Comparison of ENCODE assay signal across 8 cellular contexts in genomic region chr5:173581408-173582197, GRCh38. TPM values are rescaled to one million over a fixed set of nuclear protein-coding genes. Genes with fewer than 3 reads are reported as not detected.
DNase-seq lines count a peak whose midpoint lies in the region; ATAC-seq and TF ChIP-seq lines count a peak whose summit lies in the region.

No MANE protein-coding gene starts in this region.

- no peaks in the 10 kb centered on the region for H3K4me1 ChIP-seq in Panc1 (ENCODE audit: control insufficient read depth, insufficient read depth, low read length)
- no peaks in the 10 kb centered on the region for H3K4me1 ChIP-seq in ascending aorta
- H3K4me1 ChIP-seq in stomach = no peaks in the 10 kb centered on the region

- BruUV-seq in Panc1 (replicated peaks; lab: Mats Ljungman, UMichigan) = no TSS peak

- CTCF ChIA-PET in Panc1 (lab: Charles Lee) = interaction anchor here (0.7 to 1.0 kb wide), 2 partner anchors 186 to 286 kb away, joined by 3 read pairs; no protein-coding TSS in a partner anchor

- POLR2A ChIA-PET in Panc1 (lab: Charles Lee) = no interaction called here

- no peaks in the 10 kb centered on the region for H3K27me3 ChIP-seq in Panc1 (ENCODE audit: control insufficient read depth, insufficient read depth, low read length)
- H3K27me3 ChIP-seq in ascending aorta = no peaks in the 10 kb centered on the region
- H3K27me3 ChIP-seq in stomach = no peaks in the 10 kb centered on the region

- no peak for TF ChIP-seq POLR2A in stomach (IDR thresholded peaks at IDR 0.05)

- DNase-seq in ACHN (peak; percentile 25), Panc1 (ENCODE audit: low read depth, low spot score) (no peak), ascending aorta (ENCODE audit: low spot score in 2 of 2) (no peak), kidney glomerular epithelial cell (lab: John Stamatoyannopoulos, UW) (peak; percentile 1), stomach (peak; percentile 30), GOT3 (lab: John Stamatoyannopoulos, UW) (no peak)

- H3K27ac ChIP-seq in Panc1 (ENCODE audit: low read length) = no peak overlapping the region
- H3K27ac ChIP-seq in ascending aorta = no peak overlapping the region
- no peak overlapping the region for H3K27ac ChIP-seq in stomach

- no peaks in the 10 kb centered on the region; the same call in 1 of the 2 replicates for H3K9me3 ChIP-seq in Panc1 (ENCODE audit: control insufficient read depth, insufficient read depth, low read depth, low read length)
- H3K9me3 ChIP-seq in ascending aorta = peaks cover 0 to 13% of the 10 kb centered on the region in 2 donors
- peaks cover 0 to 25% (median 20%) of the 10 kb centered on the region in 4 donors for H3K9me3 ChIP-seq in stomach

- TF ChIP-seq CTCF in Panc1 (IDR thresholded peaks at IDR 0.05) (peak; percentile 94), ascending aorta (IDR thresholded peaks at IDR 0.05) (peak; percentile 20 to 45 (median 32)), stomach (IDR thresholded peaks at IDR 0.05) (peak in 3 of 7 experiments; percentile 35 to 65 (median 40))

- no peaks in the 10 kb centered on the region for H3K36me3 ChIP-seq in Panc1 (ENCODE audit: control insufficient read depth, insufficient read depth, low read length)
- no peaks in the 10 kb centered on the region for H3K36me3 ChIP-seq in ascending aorta
- no peaks in the 10 kb centered on the region for H3K36me3 ChIP-seq in stomach

- in situ Hi-C loops in ACHN (cut with HindIII; ENCODE audit: low pct_ligation_motif_present, low pct_unique_long_range_greater_than_20kb, low sequenced_read_pairs) = no loop called here
- in situ Hi-C loops in Panc1 (cut with HindIII; ENCODE audit: low pct_unique_long_range_greater_than_20kb, low sequenced_read_pairs) = no loop called here

- no peak for TF ChIP-seq EP300 in stomach (IDR thresholded peaks at IDR 0.05)

- peak; percentile 55 for ATAC-seq in GM18868 (IDR thresholded peaks at IDR 0.05; ENCODE audit: unreplicated experiment)
- ATAC-seq in Panc1 = peak; percentile 91
- ATAC-seq in GM18498 (IDR thresholded peaks at IDR 0.05; ENCODE audit: unreplicated experiment) = no peak

- WGBS in stomach, 5 donors = 58 to 64% (median 60%) methylated on average over 16 of the region's 16 CpGs

- H3K4me3 ChIP-seq in Panc1 (ENCODE audit: low read depth in 2 of 2, low read length in 2 of 2) = no peak overlapping the region
- H3K4me3 ChIP-seq in ascending aorta = no peak overlapping the region
- no peak overlapping the region for H3K4me3 ChIP-seq in stomach

- intact Hi-C loops in Panc1 (cut with micrococcal nuclease; ENCODE audit: unreplicated experiment) = no loop called here
- intact Hi-C loops in ascending aorta (cut with DNase I) = no loop called here
- intact Hi-C loops in stomach (cut with DNase I; ENCODE audit: low total_unique reads) = no loop called here

RNA-seq across cellular contexts. Expression of gene BOD1, which starts 34.8 kb away (rescaled TPM):
- 86.1 TPM for total RNA-seq in Panc1 (2021; ENCODE audit: unreplicated experiment)
- 69.9 TPM for polyA plus RNA-seq in Panc1 (2012; ENCODE audit: insufficient read length)
- 60.5 TPM for total RNA-seq in ascending aorta
- total RNA-seq in stomach = 10 to 100 TPM in 4 of 5 donors, 1 to 10 TPM in 1; 8.2 to 58.4 (median 19.4) TPM
- polyA plus RNA-seq in stomach = 10 to 100 TPM; 31.0 to 46.4 (median 33.7) TPM

Comparison
In these comparisons a context has a peak if more than half of its experiments do, and no peak if none do; other contexts are left out.
1. DNase-seq: peak in ACHN (single experiment), kidney glomerular epithelial cell (single experiment) and stomach (single experiment); none in Panc1 (single experiment), ascending aorta (0 of 2) and GOT3 (single experiment).